In genomic region chr15:41559239-41559488, GRCh38 we compare ENCODE assay signal across 1 cellular context.
TF ChIP-seq lines count a peak whose summit lies in the region.

No MANE protein-coding gene starts in this region.

TF ChIP-seq in K562, 482 proteins besides CTCF, POLR2A, EP300 and RAD21:
- TF ChIP-seq RBFOX2 (IDR thresholded peaks at IDR 0.05; ENCODE audit: low read depth, low read length) (peak; percentile 58), L3MBTL2 (IDR thresholded peaks at IDR 0.05) (0 out of 2 replicates have a peak, but pooled peaks have one; percentile 37), ZBTB7A (IDR thresholded peaks at IDR 0.05; ENCODE audit: borderline replicate concordance, control insufficient read depth, low read depth, low read length) (0 out of 2 replicates have a peak, but pooled peaks have one; percentile 43), RBBP5 (IDR thresholded peaks at IDR 0.05; ENCODE audit: borderline replicate concordance, insufficient read depth, low read length, poor library complexity, severe bottlenecking) (peak; percentile 45), KDM5B (IDR thresholded peaks at IDR 0.05; ENCODE audit: insufficient replicate concordance, low read depth, low read length) (peak; percentile 14), TBP (optimal IDR thresholded peaks at IDR 0.05; ENCODE audit: low read depth, low read length) (peak; percentile 38), UBTF (IDR thresholded peaks at IDR 0.05; ENCODE audit: borderline replicate concordance in 1 of 2, low read depth in 2 of 2, low read length in 2 of 2) (peak; percentile 10 to 40; a peak in 1 of 4 replicates), PHF8 (IDR thresholded peaks at IDR 0.05; ENCODE audit: borderline replicate concordance, low read length) (peak; percentile 49; the same call in 1 of the 2 replicates), ZNF592 (IDR thresholded peaks at IDR 0.05) (0 out of 2 replicates have a peak, but pooled peaks have one; percentile 31), POLR2G (IDR thresholded peaks at IDR 0.05; ENCODE audit: low read depth, low read length) (peak; percentile 80), ILF3 (IDR thresholded peaks at IDR 0.05; ENCODE audit: borderline replicate concordance) (no peak), SIN3B (IDR thresholded peaks at IDR 0.05; ENCODE audit: low read depth) (no peak), GATAD2A (IDR thresholded peaks at IDR 0.05) (no peak), RFX1 (IDR thresholded peaks at IDR 0.05) (no peak), REST (CRISPR knock-in tag; IDR thresholded peaks at IDR 0.05; ENCODE audit: low read depth) (no peak), ZNF140 (CRISPR knock-in tag; IDR thresholded peaks at IDR 0.05) (no peak), PTTG1 (tag; IDR thresholded peaks at IDR 0.05; ENCODE audit: low read depth) (no peak), RNF219 (CRISPR knock-in tag; IDR thresholded peaks at IDR 0.05) (no peak), ZFX (CRISPR knock-in tag; IDR thresholded peaks at IDR 0.05) (0 out of 2 replicates have a peak, but pooled peaks have one; percentile 7), KAT8 (IDR thresholded peaks at IDR 0.05; ENCODE audit: low read depth) (no peak)
- TF ChIP-seq, protein P1, sequence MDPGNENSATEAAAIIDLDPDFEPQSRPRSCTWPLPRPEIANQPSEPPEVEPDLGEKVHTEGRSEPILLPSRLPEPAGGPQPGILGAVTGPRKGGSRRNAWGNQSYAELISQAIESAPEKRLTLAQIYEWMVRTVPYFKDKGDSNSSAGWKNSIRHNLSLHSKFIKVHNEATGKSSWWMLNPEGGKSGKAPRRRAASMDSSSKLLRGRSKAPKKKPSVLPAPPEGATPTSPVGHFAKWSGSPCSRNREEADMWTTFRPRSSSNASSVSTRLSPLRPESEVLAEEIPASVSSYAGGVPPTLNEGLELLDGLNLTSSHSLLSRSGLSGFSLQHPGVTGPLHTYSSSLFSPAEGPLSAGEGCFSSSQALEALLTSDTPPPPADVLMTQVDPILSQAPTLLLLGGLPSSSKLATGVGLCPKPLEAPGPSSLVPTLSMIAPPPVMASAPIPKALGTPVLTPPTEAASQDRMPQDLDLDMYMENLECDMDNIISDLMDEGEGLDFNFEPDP (CRISPR knock-in tag; IDR thresholded peaks at IDR 0.05) = no peak
- TF ChIP-seq, protein P2, sequence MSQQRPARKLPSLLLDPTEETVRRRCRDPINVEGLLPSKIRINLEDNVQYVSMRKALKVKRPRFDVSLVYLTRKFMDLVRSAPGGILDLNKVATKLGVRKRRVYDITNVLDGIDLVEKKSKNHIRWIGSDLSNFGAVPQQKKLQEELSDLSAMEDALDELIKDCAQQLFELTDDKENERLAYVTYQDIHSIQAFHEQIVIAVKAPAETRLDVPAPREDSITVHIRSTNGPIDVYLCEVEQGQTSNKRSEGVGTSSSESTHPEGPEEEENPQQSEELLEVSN (IDR thresholded peaks at IDR 0.05; ENCODE audit: borderline replicate concordance in 1 of 2, extremely low read depth in 1 of 2, insufficient read depth in 1 of 2, insufficient read length in 1 of 2, low read depth in 1 of 2, low read length in 1 of 2, poor library complexity in 1 of 2, severe bottlenecking in 1 of 2) = peak; percentile 67 to 86
